Comparison of ENCODE assay signal across 15 cellular contexts in the genomic region with DNA sequence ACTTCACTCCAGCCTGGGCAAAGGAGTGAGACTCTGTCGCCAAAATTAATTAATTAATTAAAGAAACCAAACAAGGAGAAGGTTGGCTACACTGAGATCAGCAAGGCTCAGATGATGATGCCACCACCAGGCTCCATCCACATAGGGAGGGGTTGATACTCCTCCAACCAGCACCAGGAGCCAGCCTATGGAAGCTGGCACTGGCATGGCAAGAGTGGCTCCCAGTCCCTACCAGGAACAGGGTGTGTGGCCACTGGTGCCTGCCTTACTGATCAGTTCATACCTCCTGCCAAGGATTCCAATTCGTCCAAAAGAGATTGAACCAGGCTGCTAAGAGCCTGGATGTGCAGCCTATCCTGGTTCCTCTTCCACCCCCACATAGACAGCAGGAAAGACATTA. TPM values are rescaled to one million over a fixed set of nuclear protein-coding genes. Genes with fewer than 3 reads are reported as not detected.
"Had no signal": no experiment of that assay in that cellular context is flagged by ENCODE, and none has a peak within 500 bp of the region (broad histone marks: within the 10 kb centered on the region; RNA-seq: fewer than 3 reads in every experiment).

No MANE protein-coding gene starts in this region.

RNA-seq across cellular contexts. Expression of gene KIR2DL1, which starts 3.1 kb away (rescaled TPM):
- total RNA-seq: stomach, subcutaneous adipose tissue, temporal lobe, testis, thoracic aorta, thyroid gland, tibial nerve, transverse colon, ureter, urinary bladder, uterus, vagina had no signal
- polyA plus RNA-seq: stomach had no signal

RNA-seq across cellular contexts. Expression of gene KIR2DL4, which starts 30.7 kb away (rescaled TPM):
- total RNA-seq: temporal lobe, thyroid gland, tibial nerve, urinary bladder, uterus, vagina had no signal

RNA-seq across cellular contexts. Expression of gene KIR2DL3, which starts 34.4 kb away (rescaled TPM):
- total RNA-seq: stomach, subcutaneous adipose tissue, suprapubic skin, temporal lobe, testis, thoracic aorta, thyroid gland, tibial nerve, upper lobe of right lung, ureter, urinary bladder, uterus, vagina had no signal
- polyA plus RNA-seq: stomach, urinary bladder had no signal

RNA-seq across cellular contexts. Expression of gene KIR3DL1, which starts 43.6 kb away (rescaled TPM):
- total RNA-seq: stomach, subcutaneous adipose tissue, suprapubic skin, temporal lobe, testis, thoracic aorta, thyroid gland, transverse colon, ureter, urinary bladder, vagina had no signal
- polyA plus RNA-seq: stomach, urinary bladder had no signal

RNA-seq across cellular contexts. Expression of gene KIR3DL3, which starts 48.4 kb away (rescaled TPM):
- total RNA-seq: stomach, subcutaneous adipose tissue, suprapubic skin, temporal lobe, testis, thoracic aorta, thyroid gland, tibial nerve, upper lobe of left lung, upper lobe of right lung, ureter, urinary bladder, uterus, vagina had no signal
- polyA plus RNA-seq: stomach, urinary bladder had no signal
